ENCODE assay signal across 1 cellular context in the genomic region with DNA sequence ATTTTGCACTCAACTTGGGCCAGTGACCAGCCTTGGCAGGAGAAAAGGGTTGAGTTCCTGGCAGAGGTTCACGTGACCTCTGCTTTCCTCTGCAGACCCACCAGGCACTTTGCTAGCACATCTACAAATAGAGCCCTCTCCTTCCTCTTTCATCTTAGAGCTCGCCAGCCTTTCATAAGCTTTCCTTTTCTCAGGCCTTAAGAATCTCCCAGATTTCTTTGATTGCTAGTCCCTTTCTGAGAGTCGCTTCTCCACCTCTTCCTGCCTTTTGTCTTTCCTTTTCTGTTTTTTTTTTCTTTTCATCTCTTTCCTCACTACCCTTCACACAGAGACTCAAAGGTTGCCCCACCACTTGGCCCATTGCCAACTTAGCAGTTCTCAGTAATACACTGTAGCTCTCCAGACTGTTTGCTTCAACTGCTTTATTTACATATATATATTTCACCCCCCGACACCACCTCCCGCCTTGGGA.
A peak's percentile ranks its signal among the peaks of the same experiment; 100 is the strongest.
TF ChIP-seq lines count a peak whose summit lies in the region.

No MANE protein-coding gene starts in this region.

TF ChIP-seq in GM12878, 131 proteins besides CTCF, POLR2A, EP300 and RAD21 (continued from another document):
- TF ChIP-seq, protein P1, sequence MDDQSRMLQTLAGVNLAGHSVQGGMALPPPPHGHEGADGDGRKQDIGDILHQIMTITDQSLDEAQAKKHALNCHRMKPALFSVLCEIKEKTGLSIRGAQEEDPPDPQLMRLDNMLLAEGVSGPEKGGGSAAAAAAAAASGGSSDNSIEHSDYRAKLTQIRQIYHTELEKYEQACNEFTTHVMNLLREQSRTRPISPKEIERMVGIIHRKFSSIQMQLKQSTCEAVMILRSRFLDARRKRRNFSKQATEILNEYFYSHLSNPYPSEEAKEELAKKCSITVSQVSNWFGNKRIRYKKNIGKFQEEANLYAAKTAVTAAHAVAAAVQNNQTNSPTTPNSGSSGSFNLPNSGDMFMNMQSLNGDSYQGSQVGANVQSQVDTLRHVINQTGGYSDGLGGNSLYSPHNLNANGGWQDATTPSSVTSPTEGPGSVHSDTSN (IDR thresholded peaks at IDR 0.05; ENCODE audit: insufficient replicate concordance, low read depth, low read length) = no peak
- TF ChIP-seq RAD51 (IDR thresholded peaks at IDR 0.05) = peak; percentile 50; the same call in 1 of the 2 replicates
- TF ChIP-seq JUNB (IDR thresholded peaks at IDR 0.05) = no peak
- no peak for TF ChIP-seq NR2F1 (conservative IDR thresholded peaks at IDR 0.05)
- TF ChIP-seq ASH2L (IDR thresholded peaks at IDR 0.05; ENCODE audit: borderline replicate concordance, low read depth) = no peak
- TF ChIP-seq GABPA (IDR thresholded peaks at IDR 0.05; ENCODE audit: low read depth) = no peak
- TF ChIP-seq, protein P2, sequence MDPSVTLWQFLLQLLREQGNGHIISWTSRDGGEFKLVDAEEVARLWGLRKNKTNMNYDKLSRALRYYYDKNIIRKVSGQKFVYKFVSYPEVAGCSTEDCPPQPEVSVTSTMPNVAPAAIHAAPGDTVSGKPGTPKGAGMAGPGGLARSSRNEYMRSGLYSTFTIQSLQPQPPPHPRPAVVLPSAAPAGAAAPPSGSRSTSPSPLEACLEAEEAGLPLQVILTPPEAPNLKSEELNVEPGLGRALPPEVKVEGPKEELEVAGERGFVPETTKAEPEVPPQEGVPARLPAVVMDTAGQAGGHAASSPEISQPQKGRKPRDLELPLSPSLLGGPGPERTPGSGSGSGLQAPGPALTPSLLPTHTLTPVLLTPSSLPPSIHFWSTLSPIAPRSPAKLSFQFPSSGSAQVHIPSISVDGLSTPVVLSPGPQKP (IDR thresholded peaks at IDR 0.05; ENCODE audit: low read depth, low read length) = no peak
- peak; percentile 98 for TF ChIP-seq SMAD1 (IDR thresholded peaks at IDR 0.05; ENCODE audit: low read depth, partially characterized antibody)
- no peak for TF ChIP-seq CBX3 (IDR thresholded peaks at IDR 0.05; ENCODE audit: borderline replicate concordance, low read depth)
- TF ChIP-seq, protein P3, sequence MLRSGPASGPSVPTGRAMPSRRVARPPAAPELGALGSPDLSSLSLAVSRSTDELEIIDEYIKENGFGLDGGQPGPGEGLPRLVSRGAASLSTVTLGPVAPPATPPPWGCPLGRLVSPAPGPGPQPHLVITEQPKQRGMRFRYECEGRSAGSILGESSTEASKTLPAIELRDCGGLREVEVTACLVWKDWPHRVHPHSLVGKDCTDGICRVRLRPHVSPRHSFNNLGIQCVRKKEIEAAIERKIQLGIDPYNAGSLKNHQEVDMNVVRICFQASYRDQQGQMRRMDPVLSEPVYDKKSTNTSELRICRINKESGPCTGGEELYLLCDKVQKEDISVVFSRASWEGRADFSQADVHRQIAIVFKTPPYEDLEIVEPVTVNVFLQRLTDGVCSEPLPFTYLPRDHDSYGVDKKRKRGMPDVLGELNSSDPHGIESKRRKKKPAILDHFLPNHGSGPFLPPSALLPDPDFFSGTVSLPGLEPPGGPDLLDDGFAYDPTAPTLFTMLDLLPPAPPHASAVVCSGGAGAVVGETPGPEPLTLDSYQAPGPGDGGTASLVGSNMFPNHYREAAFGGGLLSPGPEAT (IDR thresholded peaks at IDR 0.05; ENCODE audit: low read depth) = no peak
- peak in 1 of 2 experiments; percentile 49; a peak in 1 of 4 replicates for TF ChIP-seq BHLHE40 (IDR thresholded peaks at IDR 0.05; ENCODE audit: borderline replicate concordance in 1 of 2, low read depth in 2 of 2, low read length in 1 of 2)
